ENCODE assay signal across 20 cellular contexts in the genomic region with DNA sequence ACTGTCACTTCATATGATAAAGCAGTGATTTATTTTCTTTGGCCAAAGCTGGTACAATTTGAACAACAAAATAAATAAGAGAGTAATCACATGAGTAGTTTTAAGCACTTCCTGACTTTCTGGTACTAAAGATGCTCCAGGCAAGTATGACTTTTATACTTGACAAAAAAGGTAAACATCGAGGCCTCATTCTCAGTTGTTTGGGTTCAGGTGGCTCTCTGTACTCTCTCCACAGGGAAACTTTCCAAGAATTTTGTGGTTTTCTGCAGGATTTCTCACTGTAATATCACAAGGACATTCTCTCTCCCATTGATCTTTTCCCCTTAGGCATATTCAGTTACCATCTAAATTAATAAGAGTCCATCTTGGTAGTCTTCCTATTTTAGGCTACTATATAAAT. TPM values are rescaled to one million over a fixed set of nuclear protein-coding genes. Genes with fewer than 3 reads are reported as not detected.
DNase-seq lines count a peak whose midpoint lies in the region; ATAC-seq and TF ChIP-seq lines count a peak whose summit lies in the region.
"Had no signal": no experiment of that assay in that cellular context is flagged by ENCODE, and none has a peak within 500 bp of the region (broad histone marks: within the 10 kb centered on the region; RNA-seq: fewer than 3 reads in every experiment).

No MANE protein-coding gene starts in this region.

- no peak overlapping the region for H3K4me2 ChIP-seq in PC-9
- H3K4me2 ChIP-seq: SK-N-SH had no signal

- POLR2A ChIA-PET in PC-9 (lab: Charles Lee; ENCODE audit: unreplicated experiment) = no interaction called here

- CTCF ChIA-PET in PC-9 (lab: Charles Lee) = no interaction called here

- no peaks in the 10 kb centered on the region for H3F3A ChIP-seq in PC-9 (ENCODE audit: insufficient read depth, low read depth)

- no peaks in the 10 kb centered on the region for H3K4me1 ChIP-seq in PC-9 (replicated peaks; ENCODE audit: insufficient read depth)
- H3K4me1 ChIP-seq: Caco-2 had no signal

- H2AFZ ChIP-seq in PC-9 = peak overlapping the region; percentile 61; the same call in 1 of the 2 replicates

- intact Hi-C loops in PC-9 (cut with micrococcal nuclease; ENCODE audit: unreplicated experiment) = no loop called here

- DNase-seq in COLO829 (ENCODE audit: low spot score) (peak; percentile 49), H4 (ENCODE audit: low spot score) (peak; percentile 33), PC-9 (no peak), epithelial cell of prostate (ENCODE audit: low read depth, low spot score) (peak; percentile 24), UCSD-AML1 (lab: John Stamatoyannopoulos, UW; ENCODE audit: unreplicated experiment) (no peak)
- no peak for DNase-seq in stimulated activated CD4-positive, alpha-beta T cell treated with anti-CD3 and anti-CD28 coated beads, Interleukin-2, amount 100 ng/mL, for 48 hours
- DNase-seq: Caco-2; DND-41; GOT3; IMR-90; Karpas-422; NCI-H1105 treated with DMSO at 0.1 percent for 48 hours; NCI-H1694 treated with DMSO at 0.1 percent for 48 hours; NCI-H446; NCI-H69; NK-92 treated with Interleukin-12 subunit alpha and Interleukin-12 subunit beta, amount 100 ng/mL, for 24 hours; SK-N-SH; T-helper 1 cell had no signal

- H4K20me1 ChIP-seq in PC-9 (ENCODE audit: insufficient read depth) = no peaks in the 10 kb centered on the region

- no peaks in the 10 kb centered on the region for H3K9me2 ChIP-seq in PC-9 (ENCODE audit: insufficient read depth)
- H3K9me2 ChIP-seq: SK-N-SH had no signal

- H3K36me3 ChIP-seq in PC-9 (ENCODE audit: low read depth) = no peaks in the 10 kb centered on the region

- no peaks in the 10 kb centered on the region for H3K79me2 ChIP-seq in PC-9 (ENCODE audit: low read depth)

- H3K27ac ChIP-seq in PC-9 = no peak overlapping the region
- H3K27ac ChIP-seq in epithelial cell of prostate = no peak overlapping the region

- no peak for ATAC-seq in HG03139 (IDR thresholded peaks at IDR 0.05; ENCODE audit: unreplicated experiment)

- no peak overlapping the region for H3K4me3 ChIP-seq in PC-9

- no TSS peak for BruUV-seq in PC-9 (replicated peaks; lab: Mats Ljungman, UMichigan)

- TF ChIP-seq CTCF in PC-9 (conservative IDR thresholded peaks at IDR 0.05) = no peak

- no peaks in the 10 kb centered on the region; the same call in 1 of the 2 replicates for H3K9me3 ChIP-seq in PC-9 (ENCODE audit: insufficient read depth, low read depth)

- H3K27me3 ChIP-seq in PC-9 (ENCODE audit: insufficient read depth, low read depth) = no peaks in the 10 kb centered on the region

RNA-seq across cellular contexts. Expression of gene KCNC2, which starts 26.6 kb away (rescaled TPM):
- not detected in 2 replicates for total RNA-seq in H4 (2014; rRNA removed; shearing (Covaris generic))
- not detected in 2 replicates for total RNA-seq in PC-9 (2021)
- total RNA-seq: Caco-2, IMR-90, OCI-LY7 had no signal

Comparison
In these comparisons a context has a peak if more than half of its experiments do, and no peak if none do; other contexts are left out.
1. DNase-seq: peak in COLO829 (single experiment), H4 (single experiment) and epithelial cell of prostate (single experiment); none in PC-9 (0 of 2), stimulated activated CD4-positive, alpha-beta T cell treated with anti-CD3 and anti-CD28 coated beads, Interleukin-2, amount 100 ng/mL, for 48 hours (0 of 2) and UCSD-AML1 (single experiment).